ENCODE assay signal across 12 cellular contexts in genomic region chr7:108311446-108312168, GRCh38.
DNase-seq lines count a peak whose midpoint lies in the region; ATAC-seq, FAIRE-seq and TF ChIP-seq lines count a peak whose summit lies in the region.
"Had no signal": no experiment of that assay in that cellular context is flagged by ENCODE, and none has a peak within 500 bp of the region (broad histone marks: within the 10 kb centered on the region; RNA-seq: fewer than 3 reads in every experiment).

No MANE protein-coding gene starts in this region.

- intact Hi-C loops in dorsolateral prefrontal cortex (cut with DNase I), result no loop called here
- intact Hi-C loops in HepG2 (cut with micrococcal nuclease; ENCODE audit: unreplicated experiment), result no loop called here
- intact Hi-C loops in natural killer cell (cut with micrococcal nuclease), result no loop called here
- intact Hi-C loops in gastrocnemius medialis (cut with DNase I; ENCODE audit: low total_unique reads), result no loop called here

- TF ChIP-seq EP300 in HepG2 (IDR thresholded peaks at IDR 0.05; ENCODE audit: low read depth in 2 of 2, low read length in 2 of 2), result no peak
- no peak for TF ChIP-seq EP300 in HepG2 (CRISPR knock-in tag; IDR thresholded peaks at IDR 0.05; ENCODE audit: borderline replicate concordance)

- H3K4me1 Mint-ChIP-seq in natural killer cell, result no peaks in the 10 kb centered on the region
- H3K4me1 Mint-ChIP-seq: mesothelial cell of epicardium had no signal

- TF ChIP-seq POLR2A in HepG2 (IDR thresholded peaks at IDR 0.05; ENCODE audit: insufficient read depth in 1 of 2, low read depth in 2 of 2, low read length in 2 of 2) (no peak), gastrocnemius medialis (IDR thresholded peaks at IDR 0.05) (no peak)

- H3K79me2 ChIP-seq in ACC112 (ENCODE audit: control insufficient read depth, insufficient read depth, low read length, unreplicated experiment) (no peaks in the 10 kb centered on the region), HepG2 (ENCODE audit: insufficient read depth, low read length) (no peaks in the 10 kb centered on the region)

- peaks cover 55% of the 10 kb centered on the region for H3K4me1 ChIP-seq in ACC112 (ENCODE audit: control insufficient read depth, insufficient read depth, low read length, unreplicated experiment)
- no peaks in the 10 kb centered on the region for H3K4me1 ChIP-seq in HepG2 (ENCODE audit: insufficient read depth, low read length)
- H3K4me1 ChIP-seq in gastrocnemius medialis, result no peaks in the 10 kb centered on the region
- H3K4me1 ChIP-seq: BLaER1 had no signal

- ATAC-seq in GM19452 (IDR thresholded peaks at IDR 0.05; ENCODE audit: unreplicated experiment) (peak; percentile 52), HG03469 (IDR thresholded peaks at IDR 0.05; ENCODE audit: unreplicated experiment) (peak; percentile 40), HepG2 (no peak), natural killer cell (no peak), HG03342 (IDR thresholded peaks at IDR 0.05; ENCODE audit: unreplicated experiment) (no peak), gastrocnemius medialis (no peak)

- H3K4me2 ChIP-seq in HepG2 (ENCODE audit: low read depth, low read length), result no peak overlapping the region
- H3K4me2 ChIP-seq: BLaER1 had no signal

- DNase-seq in dorsolateral prefrontal cortex (no peak), HepG2 (ENCODE audit: low spot score) (no peak), natural killer cell (no peak), gastrocnemius medialis (no peak)
- DNase-seq: cerebellar nuclear complex had no signal

- CTCF ChIA-PET in HepG2 (lab: Yijun Ruan, JAX; ENCODE audit: low intra/inter-chr PET ratio, low total read pairs), result no interaction called here

- H3K27ac ChIP-seq in ACC112 (ENCODE audit: low read depth, low read length) (peak overlapping the region; percentile 99), dorsolateral prefrontal cortex (peak overlapping the region in 47 of 59 donors; percentile 0 to 78 (median 44)), HepG2 (ENCODE audit: extremely low read length, insufficient read depth, low read length) (no peak overlapping the region), gastrocnemius medialis (no peak overlapping the region)
- H3K27ac ChIP-seq: BLaER1 had no signal

- H3K36me3 ChIP-seq in ACC112 (ENCODE audit: insufficient read depth, low read length) (no peaks in the 10 kb centered on the region), HepG2 (replicated peaks in 1 of 2; ENCODE audit: control insufficient read depth in 1 of 2, insufficient read depth in 2 of 2, low read length in 2 of 2) (no peaks in the 10 kb centered on the region), gastrocnemius medialis (no peaks in the 10 kb centered on the region)
- H3K36me3 ChIP-seq: BLaER1, HAP-1 had no signal

- no peaks in the 10 kb centered on the region for H3K9me3 ChIP-seq in HepG2 (ENCODE audit: low read length)
- no peaks in the 10 kb centered on the region for H3K9me3 ChIP-seq in gastrocnemius medialis
- H3K9me3 ChIP-seq: BLaER1, HAP-1 had no signal

- no peak overlapping the region for H3K4me3 Mint-ChIP-seq in natural killer cell
- H3K4me3 Mint-ChIP-seq: mesothelial cell of epicardium had no signal

- POLR2A ChIA-PET in HepG2 (lab: Yijun Ruan, JAX), result no interaction called here

- H3K27me3 ChIP-seq in ACC112 (ENCODE audit: insufficient read depth, low read length) (no peaks in the 10 kb centered on the region), dorsolateral prefrontal cortex (no peaks in the 10 kb centered on the region), HepG2 (ENCODE audit: control insufficient read depth in 1 of 2, insufficient read depth in 2 of 2, low read length in 2 of 2) (no peaks in the 10 kb centered on the region; a peak in 1 of 5 replicates), gastrocnemius medialis (no peaks in the 10 kb centered on the region)
- H3K27me3 ChIP-seq: BLaER1 had no signal

- TF ChIP-seq RAD21 in HepG2 (CRISPR knock-in tag; IDR thresholded peaks at IDR 0.05), result no peak

- H3K27ac Mint-ChIP-seq in natural killer cell, result no peak overlapping the region
- H3K27ac Mint-ChIP-seq: mesothelial cell of epicardium had no signal

- no TSS peak for BruUV-seq in HepG2 (replicated peaks; lab: Mats Ljungman, UMichigan)

- H3K4me3 ChIP-seq in ACC112 (ENCODE audit: low read depth, low read length) (peak overlapping the region; percentile 8; the same call in 1 of the 2 replicates), dorsolateral prefrontal cortex (no peak overlapping the region), HepG2 (replicated peaks in 1 of 3; ENCODE audit: insufficient read depth in 1 of 3, low read depth in 2 of 3, low read length in 3 of 3) (no peak overlapping the region), gastrocnemius medialis (no peak overlapping the region)
- H3K4me3 ChIP-seq: BLaER1, HAP-1 had no signal

- no peaks in the 10 kb centered on the region for H3K27me3 Mint-ChIP-seq in natural killer cell (ENCODE audit: low read depth in 2 of 2)

- TF ChIP-seq CTCF in dorsolateral prefrontal cortex (IDR thresholded peaks at IDR 0.05 in 54 of 56, conservative IDR thresholded peaks at IDR 0.05 in 2 of 56; ENCODE audit: low read depth in 1 of 56, partially characterized antibody in 56 of 56), result no peak
- no peak for TF ChIP-seq CTCF in HepG2 (CRISPR knock-in tag; IDR thresholded peaks at IDR 0.05)
- TF ChIP-seq CTCF in natural killer cell (IDR thresholded peaks at IDR 0.05), result no peak
- no peak for TF ChIP-seq CTCF in gastrocnemius medialis (IDR thresholded peaks at IDR 0.05 in 4 of 5, conservative IDR thresholded peaks at IDR 0.05 in 1 of 5)

- H3K9ac ChIP-seq in HepG2 (ENCODE audit: insufficient read depth, low read depth, low read length), result no peak overlapping the region
- H3K9ac ChIP-seq: BLaER1 had no signal

- no peak for FAIRE-seq in HepG2 (lab: Jason Lieb, UNC)

- H2AFZ ChIP-seq in ACC112 (ENCODE audit: low read length, unreplicated experiment) (peak overlapping the region; percentile 26), HepG2 (ENCODE audit: low read length) (no peak overlapping the region)

- H3K9me3 Mint-ChIP-seq in natural killer cell, result no peaks in the 10 kb centered on the region
- H3K9me3 Mint-ChIP-seq: mesothelial cell of epicardium had no signal

- WGBS in HepG2 (ENCODE audit: low lambda C conversion rate), result 88% methylated on average over 3 of the region's 3 CpGs

- H4K20me1 ChIP-seq in HepG2 (ENCODE audit: insufficient read depth, low read length), result no peaks in the 10 kb centered on the region
- H4K20me1 ChIP-seq: BLaER1 had no signal

- in situ Hi-C loops in HepG2 (cut with HindIII; ENCODE audit: extremely low pct_ligation_motif_present, low pct_unique_long_range_greater_than_20kb), result no loop called here
- in situ Hi-C loops in gastrocnemius medialis (cut with MboI; ENCODE audit: low sequenced_read_pairs in 4 of 4), result no loop called here

- no peaks in the 10 kb centered on the region for H3K36me3 Mint-ChIP-seq in natural killer cell
- H3K36me3 Mint-ChIP-seq: mesothelial cell of epicardium had no signal

TF ChIP-seq in HepG2, 621 proteins besides CTCF, POLR2A, EP300 and RAD21:
- TF ChIP-seq RFX3 (CRISPR knock-in tag; IDR thresholded peaks at IDR 0.05), result no peak
- no peak for TF ChIP-seq ZNF33B (CRISPR knock-in tag; IDR thresholded peaks at IDR 0.05)
- TF ChIP-seq, protein P1, sequence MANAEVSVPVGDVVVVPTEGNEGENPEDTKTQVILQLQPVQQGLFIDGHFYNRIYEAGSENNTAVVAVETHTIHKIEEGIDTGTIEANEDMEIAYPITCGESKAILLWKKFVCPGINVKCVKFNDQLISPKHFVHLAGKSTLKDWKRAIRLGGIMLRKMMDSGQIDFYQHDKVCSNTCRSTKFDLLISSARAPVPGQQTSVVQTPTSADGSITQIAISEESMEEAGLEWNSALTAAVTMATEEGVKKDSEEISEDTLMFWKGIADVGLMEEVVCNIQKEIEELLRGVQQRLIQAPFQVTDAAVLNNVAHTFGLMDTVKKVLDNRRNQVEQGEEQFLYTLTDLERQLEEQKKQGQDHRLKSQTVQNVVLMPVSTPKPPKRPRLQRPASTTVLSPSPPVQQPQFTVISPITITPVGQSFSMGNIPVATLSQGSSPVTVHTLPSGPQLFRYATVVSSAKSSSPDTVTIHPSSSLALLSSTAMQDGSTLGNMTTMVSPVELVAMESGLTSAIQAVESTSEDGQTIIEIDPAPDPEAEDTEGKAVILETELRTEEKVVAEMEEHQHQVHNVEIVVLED (CRISPR knock-in tag; IDR thresholded peaks at IDR 0.05; ENCODE audit: borderline replicate concordance), result no peak

Comparison
In these comparisons a context has a peak if more than half of its experiments do, and no peak if none do; other contexts are left out.
1. H3K27ac ChIP-seq: peak in ACC112 (single experiment) and dorsolateral prefrontal cortex (47 of 59); none in HepG2 (single experiment) and gastrocnemius medialis (0 of 4).
2. ATAC-seq: peak in GM19452 (single experiment) and HG03469 (single experiment); none in HepG2 (single experiment), natural killer cell (0 of 3), HG03342 (single experiment) and gastrocnemius medialis (0 of 2).